18 cellular contexts compared by ENCODE assay signal in genomic region chr2:198312621-198313483, GRCh38.
"Had no signal": no experiment of that assay in that cellular context is flagged by ENCODE, and none has a peak within 500 bp of the region (broad histone marks: within the 10 kb centered on the region; RNA-seq: fewer than 3 reads in every experiment).

No MANE protein-coding gene starts in this region.

- H3K36me3 Mint-ChIP-seq: activated naive CD4-positive, alpha-beta T cell treated with anti-CD3 and anti-CD28 coated beads, Interleukin-2, amount 50 U/mL, for 24 hours; naive thymus-derived CD4-positive, alpha-beta T cell had no signal

- H3K27ac ChIP-seq: ascending aorta, breast epithelium, gastroesophageal sphincter, heart left ventricle, left ventricle myocardium inferior, ovary, spleen, VCaP had no signal

- H3K27ac Mint-ChIP-seq: activated naive CD4-positive, alpha-beta T cell treated with anti-CD3 and anti-CD28 coated beads, Interleukin-2, amount 50 U/mL, for 24 hours; activated T-cell treated with anti-CD3 and anti-CD28 coated beads, Interleukin-2, amount 50 U/mL, for 72 hours; naive thymus-derived CD4-positive, alpha-beta T cell had no signal

- H3K4me1 Mint-ChIP-seq: activated naive CD4-positive, alpha-beta T cell treated with anti-CD3 and anti-CD28 coated beads, Interleukin-2, amount 50 U/mL, for 24 hours had no signal

- H3K36me3 ChIP-seq: ascending aorta, breast epithelium, gastroesophageal sphincter, heart left ventricle, left ventricle myocardium inferior, ovary, spleen had no signal

- H3K27me3 ChIP-seq: ascending aorta, ovary had no signal

- ATAC-seq: activated T-cell treated with anti-CD3 and anti-CD28 coated beads, Interleukin-2, amount 50 U/mL, for 72 hours; gastroesophageal sphincter; heart left ventricle; naive thymus-derived CD4-positive, alpha-beta T cell; sciatic nerve had no signal

- H3K4me3 Mint-ChIP-seq: activated naive CD4-positive, alpha-beta T cell treated with anti-CD3 and anti-CD28 coated beads, Interleukin-2, amount 50 U/mL, for 24 hours; activated T-cell treated with anti-CD3 and anti-CD28 coated beads, Interleukin-2, amount 50 U/mL, for 72 hours; naive thymus-derived CD4-positive, alpha-beta T cell had no signal

- H3K4me3 ChIP-seq: ascending aorta, breast epithelium, gastroesophageal sphincter, heart left ventricle, left ventricle myocardium inferior, ovary, spleen had no signal

- H3K9me3 Mint-ChIP-seq: activated naive CD4-positive, alpha-beta T cell treated with anti-CD3 and anti-CD28 coated beads, Interleukin-2, amount 50 U/mL, for 24 hours; activated T-cell treated with anti-CD3 and anti-CD28 coated beads, Interleukin-2, amount 50 U/mL, for 72 hours had no signal

- DNase-seq: activated CD4-positive, alpha-beta T cell treated with anti-CD3 and anti-CD28 coated beads, Interleukin-2, amount 50 U/mL, for 4 hours; activated gamma-delta T cell; activated T-cell treated with anti-CD3 and anti-CD28 coated beads, Interleukin-2, amount 50 U/mL, for 72 hours; cortex of kidney; heart left ventricle; left ventricle myocardium inferior; mammary epithelial cell; naive thymus-derived CD4-positive, alpha-beta T cell; ovary; spleen; stimulated activated naive CD4-positive, alpha-beta T cell; T1000 had no signal

- H3K4me1 ChIP-seq: ascending aorta, breast epithelium, gastroesophageal sphincter, heart left ventricle, left ventricle myocardium inferior had no signal

- H3K9me3 ChIP-seq: ascending aorta, breast epithelium, gastroesophageal sphincter, heart left ventricle, left ventricle myocardium inferior, ovary, spleen had no signal
